In the genomic region with DNA sequence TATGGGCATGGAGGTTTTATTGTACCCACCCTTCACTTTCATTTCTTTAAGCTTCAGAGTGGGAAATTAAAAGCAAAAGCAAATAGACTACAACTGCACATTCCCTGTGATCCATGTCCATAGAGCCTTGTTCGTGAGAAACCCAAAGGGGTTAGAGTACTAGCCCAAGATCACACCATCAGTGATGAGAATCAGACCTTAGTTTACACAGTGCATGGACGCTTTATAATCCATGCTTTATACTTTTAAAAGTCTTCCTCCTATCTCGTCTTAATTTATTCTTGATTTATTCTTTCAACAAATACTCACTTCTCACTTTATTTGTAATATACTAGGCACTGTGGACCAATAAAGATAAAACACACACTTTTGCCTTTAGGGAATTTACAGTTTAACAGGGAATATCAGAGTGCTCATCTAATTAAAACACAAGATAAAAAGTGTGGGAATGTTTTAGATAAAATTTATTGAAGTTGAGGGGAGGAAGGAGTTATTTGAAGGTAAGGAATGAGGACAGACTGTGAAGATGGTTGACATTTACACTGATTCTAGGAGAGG, we compare ENCODE assay signal across 26 cellular contexts. TPM values are rescaled to one million over a fixed set of nuclear protein-coding genes. Genes with fewer than 3 reads are reported as not detected.
"Had no signal": no experiment of that assay in that cellular context is flagged by ENCODE, and none has a peak within 500 bp of the region (broad histone marks: within the 10 kb centered on the region; RNA-seq: fewer than 3 reads in every experiment).

No MANE protein-coding gene starts in this region.

- H3K27me3 Mint-ChIP-seq: activated naive CD8-positive, alpha-beta T cell; progenitor cell of endocrine pancreas had no signal

- H3K4me3 Mint-ChIP-seq: activated naive CD8-positive, alpha-beta T cell; activated T-cell treated with anti-CD3 and anti-CD28 coated beads, Interleukin-2, amount 50 U/mL, for 72 hours; effector memory CD8-positive, alpha-beta T cell; memory B cell; nephron; stimulated activated effector memory CD8-positive, alpha-beta T cell treated with anti-CD3 and anti-CD28 coated beads, Interleukin-12 subunit alpha, Interleukin-12 subunit beta, amount 100 ng/mL, for 72 hours; type B pancreatic cell had no signal

- H3K9me3 ChIP-seq: body of pancreas, gastrocnemius medialis, vagina had no signal

- H3K36me3 ChIP-seq: gastrocnemius medialis, vagina had no signal

- H3K4me1 Mint-ChIP-seq: memory B cell; stimulated activated effector memory CD8-positive, alpha-beta T cell treated with anti-CD3 and anti-CD28 coated beads, Interleukin-12 subunit alpha, Interleukin-12 subunit beta, amount 100 ng/mL, for 72 hours had no signal

- ATAC-seq: activated T-cell treated with anti-CD3 and anti-CD28 coated beads, Interleukin-2, amount 50 U/mL, for 72 hours; body of pancreas; effector memory CD8-positive, alpha-beta T cell; gastrocnemius medialis; stimulated activated effector memory CD8-positive, alpha-beta T cell treated with anti-CD3 and anti-CD28 coated beads, Interleukin-12 subunit alpha, Interleukin-12 subunit beta, amount 100 ng/mL, for 72 hours had no signal

- H3K4me3 ChIP-seq: body of pancreas, gastrocnemius medialis, skin epidermis, vagina had no signal

- H3K9me3 Mint-ChIP-seq: activated T-cell treated with anti-CD3 and anti-CD28 coated beads, Interleukin-2, amount 50 U/mL, for 72 hours; effector memory CD8-positive, alpha-beta T cell; memory B cell; nephron; stimulated activated effector memory CD8-positive, alpha-beta T cell treated with anti-CD3 and anti-CD28 coated beads, Interleukin-12 subunit alpha, Interleukin-12 subunit beta, amount 100 ng/mL, for 72 hours; type B pancreatic cell had no signal

- DNase-seq: activated CD4-positive, alpha-beta T cell treated with anti-CD3 and anti-CD28 coated beads for 4 hours; activated CD4-positive, alpha-beta T cell treated with anti-CD3 and anti-CD28 coated beads, Interleukin-2, amount 50 U/mL, for 4 hours; activated effector memory CD4-positive, alpha-beta T cell treated with Interleukin-2 at 50 U/mL for 16 hours; activated naive CD4-positive, alpha-beta T cell treated with Interleukin-2 at 50 U/mL for 16 hours; activated T-cell treated with anti-CD3 and anti-CD28 coated beads for 4 hours; activated T-cell treated with anti-CD3 and anti-CD28 coated beads, Interleukin-2, amount 50 U/mL, for 72 hours; anterior cingulate cortex; body of pancreas; cerebellar nuclear complex; cortex of kidney; effector memory CD8-positive, alpha-beta T cell; erythroblast; gastrocnemius medialis; glutamatergic neuron; midbrain; stimulated activated CD4-positive, alpha-beta T cell treated with anti-CD3 and anti-CD28 coated beads, Interleukin-4, amount 100 ng/mL, for 24 hours had no signal

- H3K27ac Mint-ChIP-seq: activated naive CD8-positive, alpha-beta T cell; activated T-cell treated with anti-CD3 and anti-CD28 coated beads, Interleukin-2, amount 50 U/mL, for 72 hours; effector memory CD8-positive, alpha-beta T cell; memory B cell; progenitor cell of endocrine pancreas; stimulated activated effector memory CD8-positive, alpha-beta T cell treated with anti-CD3 and anti-CD28 coated beads, Interleukin-12 subunit alpha, Interleukin-12 subunit beta, amount 100 ng/mL, for 72 hours; type B pancreatic cell had no signal

- H3K4me1 ChIP-seq: body of pancreas, gastrocnemius medialis, vagina had no signal

- H3K27ac ChIP-seq: body of pancreas, gastrocnemius medialis, vagina, VCaP had no signal

- H3K36me3 Mint-ChIP-seq: activated naive CD8-positive, alpha-beta T cell; memory B cell; stimulated activated effector memory CD8-positive, alpha-beta T cell treated with anti-CD3 and anti-CD28 coated beads, Interleukin-12 subunit alpha, Interleukin-12 subunit beta, amount 100 ng/mL, for 72 hours had no signal

- H3K27me3 ChIP-seq: body of pancreas, gastrocnemius medialis, vagina had no signal

RNA-seq across cellular contexts. Expression of a gene that starts 40.7 kb away (rescaled TPM):
- total RNA-seq: T-helper 1 cell treated with Interleukin-12 subunit alpha and Interleukin-12 subunit beta and Interleukin-4 antibody, amounts not matched to agents 30 ng/mL and 1 ng/mL, for 36 hours had no signal
